In genomic region chr9:107794259-107794658, GRCh38 we compare ENCODE assay signal across 1 cellular context.
A peak's percentile ranks its signal among the peaks of the same experiment; 100 is the strongest.
TF ChIP-seq lines count a peak whose summit lies in the region.

No MANE protein-coding gene starts in this region.

TF ChIP-seq in K562, 482 proteins besides CTCF, POLR2A, EP300 and RAD21 (continued from another document):
- TF ChIP-seq, protein P1, sequence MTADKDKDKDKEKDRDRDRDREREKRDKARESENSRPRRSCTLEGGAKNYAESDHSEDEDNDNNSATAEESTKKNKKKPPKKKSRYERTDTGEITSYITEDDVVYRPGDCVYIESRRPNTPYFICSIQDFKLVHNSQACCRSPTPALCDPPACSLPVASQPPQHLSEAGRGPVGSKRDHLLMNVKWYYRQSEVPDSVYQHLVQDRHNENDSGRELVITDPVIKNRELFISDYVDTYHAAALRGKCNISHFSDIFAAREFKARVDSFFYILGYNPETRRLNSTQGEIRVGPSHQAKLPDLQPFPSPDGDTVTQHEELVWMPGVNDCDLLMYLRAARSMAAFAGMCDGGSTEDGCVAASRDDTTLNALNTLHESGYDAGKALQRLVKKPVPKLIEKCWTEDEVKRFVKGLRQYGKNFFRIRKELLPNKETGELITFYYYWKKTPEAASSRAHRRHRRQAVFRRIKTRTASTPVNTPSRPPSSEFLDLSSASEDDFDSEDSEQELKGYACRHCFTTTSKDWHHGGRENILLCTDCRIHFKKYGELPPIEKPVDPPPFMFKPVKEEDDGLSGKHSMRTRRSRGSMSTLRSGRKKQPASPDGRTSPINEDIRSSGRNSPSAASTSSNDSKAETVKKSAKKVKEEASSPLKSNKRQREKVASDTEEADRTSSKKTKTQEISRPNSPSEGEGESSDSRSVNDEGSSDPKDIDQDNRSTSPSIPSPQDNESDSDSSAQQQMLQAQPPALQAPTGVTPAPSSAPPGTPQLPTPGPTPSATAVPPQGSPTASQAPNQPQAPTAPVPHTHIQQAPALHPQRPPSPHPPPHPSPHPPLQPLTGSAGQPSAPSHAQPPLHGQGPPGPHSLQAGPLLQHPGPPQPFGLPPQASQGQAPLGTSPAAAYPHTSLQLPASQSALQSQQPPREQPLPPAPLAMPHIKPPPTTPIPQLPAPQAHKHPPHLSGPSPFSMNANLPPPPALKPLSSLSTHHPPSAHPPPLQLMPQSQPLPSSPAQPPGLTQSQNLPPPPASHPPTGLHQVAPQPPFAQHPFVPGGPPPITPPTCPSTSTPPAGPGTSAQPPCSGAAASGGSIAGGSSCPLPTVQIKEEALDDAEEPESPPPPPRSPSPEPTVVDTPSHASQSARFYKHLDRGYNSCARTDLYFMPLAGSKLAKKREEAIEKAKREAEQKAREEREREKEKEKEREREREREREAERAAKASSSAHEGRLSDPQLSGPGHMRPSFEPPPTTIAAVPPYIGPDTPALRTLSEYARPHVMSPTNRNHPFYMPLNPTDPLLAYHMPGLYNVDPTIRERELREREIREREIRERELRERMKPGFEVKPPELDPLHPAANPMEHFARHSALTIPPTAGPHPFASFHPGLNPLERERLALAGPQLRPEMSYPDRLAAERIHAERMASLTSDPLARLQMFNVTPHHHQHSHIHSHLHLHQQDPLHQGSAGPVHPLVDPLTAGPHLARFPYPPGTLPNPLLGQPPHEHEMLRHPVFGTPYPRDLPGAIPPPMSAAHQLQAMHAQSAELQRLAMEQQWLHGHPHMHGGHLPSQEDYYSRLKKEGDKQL (CRISPR knock-in tag; IDR thresholded peaks at IDR 0.05; ENCODE audit: borderline replicate concordance), result no peak
- TF ChIP-seq, protein P2, sequence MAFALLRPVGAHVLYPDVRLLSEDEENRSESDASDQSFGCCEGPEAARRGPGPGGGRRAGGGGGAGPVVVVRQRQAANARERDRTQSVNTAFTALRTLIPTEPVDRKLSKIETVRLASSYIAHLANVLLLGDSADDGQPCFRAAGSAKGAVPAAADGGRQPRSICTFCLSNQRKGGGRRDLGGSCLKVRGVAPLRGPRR (CRISPR knock-in tag; IDR thresholded peaks at IDR 0.05), result no peak
- TF ChIP-seq PRMT5 (CRISPR knock-in tag; IDR thresholded peaks at IDR 0.05) (no peak), NCOR1 (IDR thresholded peaks at IDR 0.05) (peak; percentile 91), FOXK2 (conservative IDR thresholded peaks at IDR 0.05 in 1 of 2, IDR thresholded peaks at IDR 0.05 in 1 of 2; ENCODE audit: low read depth in 2 of 2) (peak in 1 of 2 experiments; percentile 57; a peak in 2 of 4 replicates), ASH1L (IDR thresholded peaks at IDR 0.05; ENCODE audit: borderline replicate concordance, low read depth, partially characterized antibody) (no peak), FOXJ2 (tag; IDR thresholded peaks at IDR 0.05) (no peak), PHF8 (IDR thresholded peaks at IDR 0.05; ENCODE audit: borderline replicate concordance, low read length) (no peak), MEF2D (tag; conservative IDR thresholded peaks at IDR 0.05; ENCODE audit: low read depth) (no peak), ETS2 (tag; IDR thresholded peaks at IDR 0.05; ENCODE audit: borderline replicate concordance, poor library complexity, severe bottlenecking) (no peak), KDM1A (IDR thresholded peaks at IDR 0.05) (peak; percentile 93 to 96), SMARCE1 (IDR thresholded peaks at IDR 0.05) (peak; percentile 90), TAL1 (IDR thresholded peaks at IDR 0.05) (peak; percentile 94), ZC3H11A (IDR thresholded peaks at IDR 0.05; ENCODE audit: low read depth, low read length) (no peak), ZNF184 (CRISPR knock-in tag; IDR thresholded peaks at IDR 0.05) (no peak), NONO (IDR thresholded peaks at IDR 0.05; ENCODE audit: low read depth in 2 of 2, low read length in 1 of 2) (peak in 1 of 2 experiments; percentile 45; a peak in 1 of 4 replicates), EWSR1 (IDR thresholded peaks at IDR 0.05; ENCODE audit: borderline replicate concordance, low read depth, partially characterized antibody) (no peak), NFE2 (IDR thresholded peaks at IDR 0.05; ENCODE audit: low read depth) (peak; percentile 38), ZNF512 (tag; IDR thresholded peaks at IDR 0.05) (no peak), PPARD (CRISPR knock-in tag; IDR thresholded peaks at IDR 0.05) (no peak), PATZ1 (CRISPR knock-in tag; IDR thresholded peaks at IDR 0.05; ENCODE audit: borderline replicate concordance) (no peak), HMG20A (CRISPR knock-in tag; conservative IDR thresholded peaks at IDR 0.05) (no peak), FOXA1 (IDR thresholded peaks at IDR 0.05; ENCODE audit: borderline replicate concordance) (no peak), MNT (conservative IDR thresholded peaks at IDR 0.05) (peak in 1 of 2 experiments; percentile 51; a peak in 2 of 4 replicates), CEBPG (CRISPR knock-in tag; IDR thresholded peaks at IDR 0.05) (peak; percentile 15; the same call in 1 of the 2 replicates), CEBPG (tag; conservative IDR thresholded peaks at IDR 0.05 in 1 of 2, IDR thresholded peaks at IDR 0.05 in 1 of 2) (peak; percentile 16 to 35; a peak in 1 of 4 replicates), PML (IDR thresholded peaks at IDR 0.05; ENCODE audit: low read length) (peak; percentile 97), MBD2 (IDR thresholded peaks at IDR 0.05; ENCODE audit: borderline replicate concordance, low read depth) (0 out of 2 replicates have a peak, but pooled peaks have one; percentile 27), CXXC5 (CRISPR knock-in tag; IDR thresholded peaks at IDR 0.05) (peak; percentile 52; the same call in 1 of the 2 replicates), ZBED1 (IDR thresholded peaks at IDR 0.05) (no peak), KAT8 (IDR thresholded peaks at IDR 0.05; ENCODE audit: low read depth) (no peak), CREB3L1 (IDR thresholded peaks at IDR 0.05; ENCODE audit: borderline replicate concordance, low read depth) (no peak), GATA2 (CRISPR knock-in tag; IDR thresholded peaks at IDR 0.05) (peak; percentile 91), MTA2 (IDR thresholded peaks at IDR 0.05; ENCODE audit: low read depth) (peak; percentile 94), ETV6 (IDR thresholded peaks at IDR 0.05; ENCODE audit: borderline replicate concordance in 1 of 2, low read depth in 2 of 2, low read length in 1 of 2) (peak in 1 of 2 experiments; percentile 35; a peak in 1 of 4 replicates), ETV6 (CRISPR knock-in tag; IDR thresholded peaks at IDR 0.05; ENCODE audit: borderline replicate concordance) (no peak), THRAP3 (IDR thresholded peaks at IDR 0.05; ENCODE audit: borderline replicate concordance) (no peak), SPI1 (IDR thresholded peaks at IDR 0.05; ENCODE audit: borderline replicate concordance, low read depth, low read length) (no peak), ELF4 (CRISPR knock-in tag; IDR thresholded peaks at IDR 0.05) (0 out of 2 replicates have a peak, but pooled peaks have one; percentile 29)
- TF ChIP-seq, protein P3, sequence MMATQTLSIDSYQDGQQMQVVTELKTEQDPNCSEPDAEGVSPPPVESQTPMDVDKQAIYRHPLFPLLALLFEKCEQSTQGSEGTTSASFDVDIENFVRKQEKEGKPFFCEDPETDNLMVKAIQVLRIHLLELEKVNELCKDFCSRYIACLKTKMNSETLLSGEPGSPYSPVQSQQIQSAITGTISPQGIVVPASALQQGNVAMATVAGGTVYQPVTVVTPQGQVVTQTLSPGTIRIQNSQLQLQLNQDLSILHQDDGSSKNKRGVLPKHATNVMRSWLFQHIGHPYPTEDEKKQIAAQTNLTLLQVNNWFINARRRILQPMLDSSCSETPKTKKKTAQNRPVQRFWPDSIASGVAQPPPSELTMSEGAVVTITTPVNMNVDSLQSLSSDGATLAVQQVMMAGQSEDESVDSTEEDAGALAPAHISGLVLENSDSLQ (IDR thresholded peaks at IDR 0.05), result peak; percentile 55
- TF ChIP-seq, protein P4, sequence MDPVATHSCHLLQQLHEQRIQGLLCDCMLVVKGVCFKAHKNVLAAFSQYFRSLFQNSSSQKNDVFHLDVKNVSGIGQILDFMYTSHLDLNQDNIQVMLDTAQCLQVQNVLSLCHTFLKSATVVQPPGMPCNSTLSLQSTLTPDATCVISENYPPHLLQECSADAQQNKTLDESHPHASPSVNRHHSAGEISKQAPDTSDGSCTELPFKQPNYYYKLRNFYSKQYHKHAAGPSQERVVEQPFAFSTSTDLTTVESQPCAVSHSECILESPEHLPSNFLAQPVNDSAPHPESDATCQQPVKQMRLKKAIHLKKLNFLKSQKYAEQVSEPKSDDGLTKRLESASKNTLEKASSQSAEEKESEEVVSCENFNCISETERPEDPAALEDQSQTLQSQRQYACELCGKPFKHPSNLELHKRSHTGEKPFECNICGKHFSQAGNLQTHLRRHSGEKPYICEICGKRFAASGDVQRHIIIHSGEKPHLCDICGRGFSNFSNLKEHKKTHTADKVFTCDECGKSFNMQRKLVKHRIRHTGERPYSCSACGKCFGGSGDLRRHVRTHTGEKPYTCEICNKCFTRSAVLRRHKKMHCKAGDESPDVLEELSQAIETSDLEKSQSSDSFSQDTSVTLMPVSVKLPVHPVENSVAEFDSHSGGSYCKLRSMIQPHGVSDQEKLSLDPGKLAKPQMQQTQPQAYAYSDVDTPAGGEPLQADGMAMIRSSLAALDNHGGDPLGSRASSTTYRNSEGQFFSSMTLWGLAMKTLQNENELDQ (CRISPR knock-in tag; IDR thresholded peaks at IDR 0.05; ENCODE audit: borderline replicate concordance), result no peak
TF ChIP-seq in K562: peak in this region for 81.
